8 cellular contexts compared by ENCODE assay signal in the genomic region with DNA sequence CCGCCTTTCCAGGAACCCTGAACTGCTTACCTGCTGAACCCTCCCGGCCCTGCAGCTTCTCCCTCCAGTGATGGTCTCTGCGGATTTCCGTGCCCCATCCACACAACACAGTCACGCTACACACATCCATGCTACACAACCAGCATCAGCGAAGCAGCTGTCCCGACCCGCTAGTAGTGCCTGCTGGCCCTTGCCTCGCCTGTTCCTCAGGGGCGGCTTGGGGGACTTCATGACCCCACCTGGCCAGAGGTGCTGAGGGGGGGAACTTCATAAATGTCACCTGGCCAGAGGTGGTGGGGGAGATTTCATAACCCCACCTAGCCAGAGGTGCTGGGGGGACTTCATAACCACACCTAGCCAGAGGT. TPM values are rescaled to one million over a fixed set of nuclear protein-coding genes. Genes with fewer than 3 reads are reported as not detected.
DNase-seq lines count a peak whose midpoint lies in the region; ATAC-seq and TF ChIP-seq lines count a peak whose summit lies in the region.

No MANE protein-coding gene starts in this region.

- peak; percentile 11 for ATAC-seq in GM18499 (IDR thresholded peaks at IDR 0.05; ENCODE audit: insufficient read depth, unreplicated experiment)
- peak; percentile 12 for ATAC-seq in HG03354 (IDR thresholded peaks at IDR 0.05; ENCODE audit: poor library complexity, severe bottlenecking, unreplicated experiment)
- ATAC-seq in aorta (ENCODE audit: low FRiP score): peak; percentile 63

- peaks cover 7% of the 10 kb centered on the region for H3K79me1 ChIP-seq in mesendoderm (ENCODE audit: low read length)

- peak overlapping the region; percentile 2 for H3K18ac ChIP-seq in mesendoderm (ENCODE audit: low read length)

- DNase-seq in breast epithelium (ENCODE audit: low spot score in 2 of 2) (no peak), mesendoderm (no peak), aorta (peak in 1 of 2 donors; percentile 56), UCSD-AML1 (lab: John Stamatoyannopoulos, UW; ENCODE audit: unreplicated experiment) (no peak), GM10266 (ENCODE audit: extremely low spot score) (no peak), activated gamma-delta T cell treated with Interleukin-2 at 50 U/mL for 16 hours (no peak)

- peak overlapping the region; percentile 91 for H3K56ac ChIP-seq in mesendoderm (ENCODE audit: low read length)

- H3K4me2 ChIP-seq in mesendoderm (ENCODE audit: low read length): peak overlapping the region; percentile 52

- peak overlapping the region; percentile 71 to 99 (median 71) for H3K4me3 ChIP-seq in breast epithelium
- peak overlapping the region; percentile 15 for H3K4me3 ChIP-seq in mesendoderm (ENCODE audit: low read length)
- H3K4me3 ChIP-seq in aorta (ENCODE audit: low read length in 2 of 2): peak overlapping the region; percentile 20 to 92

- peak overlapping the region; percentile 88 for H3K9ac ChIP-seq in mesendoderm (ENCODE audit: low read length)

- H2BK15ac ChIP-seq in mesendoderm (replicated peaks; ENCODE audit: low read depth): no peak overlapping the region

- H2BK5ac ChIP-seq in mesendoderm (ENCODE audit: low read length): no peak overlapping the region

- no peak overlapping the region for H3K23ac ChIP-seq in mesendoderm (ENCODE audit: low read length)

- no peak overlapping the region for H3K4ac ChIP-seq in mesendoderm (ENCODE audit: low read depth, low read length)

- H3K36me3 ChIP-seq in breast epithelium (no peaks in the 10 kb centered on the region), mesendoderm (ENCODE audit: control insufficient read depth, insufficient read depth, low read length) (no peaks in the 10 kb centered on the region), aorta (ENCODE audit: control insufficient read depth in 1 of 2, insufficient read depth in 2 of 2, low read length in 1 of 2) (no peaks in the 10 kb centered on the region)

- no peak overlapping the region for H4K5ac ChIP-seq in mesendoderm (ENCODE audit: low read length)

- H3K9me3 ChIP-seq in breast epithelium (no peaks in the 10 kb centered on the region), aorta (ENCODE audit: control insufficient read depth, low read length) (no peaks in the 10 kb centered on the region)

- H3K27ac ChIP-seq in breast epithelium (peak overlapping the region; percentile 41 to 92), mesendoderm (ENCODE audit: low read depth, low read length) (no peak overlapping the region), aorta (ENCODE audit: low read depth in 1 of 2, low read length in 2 of 2) (no peak overlapping the region)

- TF ChIP-seq CTCF in breast epithelium (IDR thresholded peaks at IDR 0.05) (no peak), GM10266 (IDR thresholded peaks at IDR 0.05; ENCODE audit: control insufficient read depth, insufficient read depth, low read depth, missing control alignments) (no peak)

- no CpG with 5 or more reads among the region's 10 CpGs for WGBS in mesendoderm (ENCODE audit: extremely low coverage, insufficient coverage, low lambda C conversion rate)
- WGBS in aorta, 2 donors: 31 to 42% methylated on average over 10 of the region's 10 CpGs

- no peaks in the 10 kb centered on the region for H3K4me1 ChIP-seq in breast epithelium
- H3K4me1 ChIP-seq in mesendoderm (ENCODE audit: control insufficient read depth, low read depth, low read length): no peaks in the 10 kb centered on the region
- H3K4me1 ChIP-seq in aorta (ENCODE audit: control insufficient read depth in 1 of 2, insufficient read depth in 2 of 2, low read length in 2 of 2): no peaks in the 10 kb centered on the region

- no peak overlapping the region for H2BK120ac ChIP-seq in mesendoderm (ENCODE audit: low read depth, low read length)

- TF ChIP-seq POLR2A in breast epithelium (IDR thresholded peaks at IDR 0.05): no peak

- no peak overlapping the region for H4K8ac ChIP-seq in mesendoderm (ENCODE audit: low read depth, low read length)

- no peak overlapping the region for H2AK5ac ChIP-seq in mesendoderm (ENCODE audit: low read length)

- no peaks in the 10 kb centered on the region for H3K27me3 ChIP-seq in breast epithelium
- no peaks in the 10 kb centered on the region for H3K27me3 ChIP-seq in mesendoderm (ENCODE audit: insufficient read depth, low read length, poor library complexity)
- no peaks in the 10 kb centered on the region for H3K27me3 ChIP-seq in aorta (ENCODE audit: control insufficient read depth in 1 of 2, insufficient read depth in 2 of 2, low read length in 1 of 2)

- intact Hi-C loops in breast epithelium (cut with DNase I; ENCODE audit: low total_unique reads) (no loop called here), aorta (cut with DNase I) (loop anchor here (2.0 to 10.0 kb wide), 6 partner anchors 55 to 427 kb away; partner anchors contain the start of genes CYFIP1 (in 2 of the 2), NIPA1 (in 1 of the 2) and NIPA2 (in 1 of the 2))

- H3K79me2 ChIP-seq in mesendoderm (ENCODE audit: control insufficient read depth, insufficient read depth, low read length): no peaks in the 10 kb centered on the region

RNA-seq across cellular contexts. Expression of gene TUBGCP5, which starts 0.5 kb away (rescaled TPM):
- total RNA-seq in breast epithelium (10 to 100 TPM; 27.5 to 33.6 (median 28.0) TPM), aorta (10 to 100 TPM; 13.7 to 19.8 TPM)
- polyA plus RNA-seq in mesendoderm (2013, experiment 1 of 2): 14.1 TPM
- polyA plus RNA-seq in mesendoderm (2013, experiment 2 of 2): 13.3 TPM
- polyA plus RNA-seq in aorta: 10 to 100 TPM in 1 of 2 donors, 1 to 10 TPM in 1; 2.6 to 13.5 TPM

RNA-seq across cellular contexts. Expression of gene CYFIP1, which starts 59.7 kb away (rescaled TPM):
- total RNA-seq in breast epithelium (100 to 1,000 TPM in 2 of 3 donors, 10 to 100 TPM in 1; 97.9 to 128 (median 124) TPM), aorta (100 to 1,000 TPM; 160 to 172 TPM)
- polyA plus RNA-seq in mesendoderm (2013, experiment 1 of 2): 41.4 TPM
- 43.9 TPM for polyA plus RNA-seq in mesendoderm (2013, experiment 2 of 2)
- 10 to 100 TPM; 46.5 to 48.1 TPM for polyA plus RNA-seq in aorta

Comparison
In these comparisons a context has a peak if more than half of its experiments do, and no peak if none do; other contexts are left out.
1. ATAC-seq: peak in every context shown above with its lines; median percentile 63 in aorta; 12 in HG03354; 11 in GM18499.
2. H3K27ac ChIP-seq: peak in breast epithelium (2 of 2); none in mesendoderm (single experiment) and aorta (0 of 2).
3. H3K4me3 ChIP-seq: peak in every context shown above with its lines; median percentile 71 in breast epithelium; 56 in aorta; 15 in mesendoderm.